ENCODE assay signal across 24 cellular contexts in the genomic region with DNA sequence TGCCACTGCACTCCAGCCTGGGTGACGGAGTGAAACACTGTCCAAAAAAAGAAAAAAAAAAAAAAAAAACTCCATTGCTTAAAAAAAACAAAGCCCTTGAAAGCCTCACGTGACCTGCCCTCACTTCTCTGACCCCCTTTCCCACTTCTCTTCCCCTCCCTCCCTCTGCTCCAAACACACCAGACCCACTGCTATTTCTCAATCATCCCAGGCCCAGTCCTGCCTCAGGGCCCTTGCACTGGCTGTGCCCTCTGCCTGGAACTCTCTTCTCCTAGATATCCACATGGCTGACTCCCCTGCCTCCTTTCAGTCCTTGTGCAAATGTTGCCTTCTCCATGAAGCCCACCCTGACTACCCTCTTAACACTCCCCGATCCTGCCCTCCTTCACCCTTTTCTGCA. TPM values are rescaled to one million over a fixed set of nuclear protein-coding genes. Genes with fewer than 3 reads are reported as not detected.
DNase-seq lines count a peak whose midpoint lies in the region; TF ChIP-seq lines count a peak whose summit lies in the region.
"Had no signal": no experiment of that assay in that cellular context is flagged by ENCODE, and none has a peak within 500 bp of the region (broad histone marks: within the 10 kb centered on the region; RNA-seq: fewer than 3 reads in every experiment).

No MANE protein-coding gene starts in this region.

- H3K36me3 Mint-ChIP-seq in CD14-positive monocyte, result no peaks in the 10 kb centered on the region
- H3K36me3 Mint-ChIP-seq in dendritic cell treated with granulocyte-macrophage colony-stimulating factor and Interleukin-4, amounts not matched to agents 40 ng/mL and 50 ng/mL, for 4 days (ENCODE audit: low read depth), result no peaks in the 10 kb centered on the region
- H3K36me3 Mint-ChIP-seq: CD4-positive, CD25-positive, alpha-beta regulatory T cell had no signal

- H3K9me2 ChIP-seq in GM23248 (ENCODE audit: insufficient read depth), result no peaks in the 10 kb centered on the region
- H3K9me2 ChIP-seq: SK-N-SH had no signal

- TF ChIP-seq POLR2A in NB4 (IDR thresholded peaks at IDR 0.05; ENCODE audit: extremely low read depth, insufficient read length) (no peak), suprapubic skin (IDR thresholded peaks at IDR 0.05) (no peak)

- peak overlapping the region; percentile 0 to 98 (median 97) for H3K27ac Mint-ChIP-seq in CD14-positive monocyte
- H3K27ac Mint-ChIP-seq in dendritic cell treated with granulocyte-macrophage colony-stimulating factor and Interleukin-4, amounts not matched to agents 40 ng/mL and 50 ng/mL, for 4 days, result peak overlapping the region; percentile 92
- H3K27ac Mint-ChIP-seq: CD4-positive, CD25-positive, alpha-beta regulatory T cell; GM23338 had no signal

- no peak for TF ChIP-seq EP300 in suprapubic skin (IDR thresholded peaks at IDR 0.05)

- H3K36me3 ChIP-seq in suprapubic skin (no peaks in the 10 kb centered on the region), GM23248 (ENCODE audit: low read depth) (no peaks in the 10 kb centered on the region)
- H3K36me3 ChIP-seq: BE2C, HAP-1 had no signal

- H3K4me3 ChIP-seq in NB4 (ENCODE audit: low read depth, low read length) (no peak overlapping the region), suprapubic skin (no peak overlapping the region), GM23248 (no peak overlapping the region)
- H3K4me3 ChIP-seq: GM23338, HAP-1 had no signal

- no peaks in the 10 kb centered on the region for H3K9me3 ChIP-seq in suprapubic skin
- no peaks in the 10 kb centered on the region for H3K9me3 ChIP-seq in GM23248 (ENCODE audit: low read depth)
- H3K9me3 ChIP-seq: BE2C, HAP-1, SK-N-SH had no signal

- H3K4me1 ChIP-seq in suprapubic skin (no peaks in the 10 kb centered on the region), GM23248 (ENCODE audit: insufficient read depth) (no peaks in the 10 kb centered on the region)
- H3K4me1 ChIP-seq: BE2C had no signal

- peaks cover 4% of the 10 kb centered on the region for H3K27me3 ChIP-seq in suprapubic skin
- peaks cover 16% of the 10 kb centered on the region for H3K27me3 ChIP-seq in GM23248 (replicated peaks; ENCODE audit: insufficient read depth)
- H3K27me3 ChIP-seq: BE2C had no signal

- H4K20me1 ChIP-seq in GM23248 (ENCODE audit: insufficient read depth), result no peaks in the 10 kb centered on the region

- no peak overlapping the region for H3K9ac ChIP-seq in GM23248
- H3K9ac ChIP-seq: SK-N-SH had no signal

- peaks cover 55% of the 10 kb centered on the region for H3K4me1 Mint-ChIP-seq in CD14-positive monocyte
- peaks cover 66% of the 10 kb centered on the region for H3K4me1 Mint-ChIP-seq in dendritic cell treated with granulocyte-macrophage colony-stimulating factor and Interleukin-4, amounts not matched to agents 40 ng/mL and 50 ng/mL, for 4 days (ENCODE audit: low read depth)

- DNase-seq in SIG-M5 treated with dmso at 0.1 percent for 504 hours (lab: John Stamatoyannopoulos, UW; ENCODE audit: unreplicated experiment), result peak; percentile 13
- no peak for DNase-seq in SIG-M5 (lab: John Stamatoyannopoulos, UW)
- DNase-seq in CD14-positive monocyte (ENCODE audit: low spot score), result no peak
- peak; percentile 22 for DNase-seq in NB4 (ENCODE audit: low read depth)
- DNase-seq in suprapubic skin (ENCODE audit: low spot score in 2 of 2), result no peak
- DNase-seq in NCI-H748 treated with DMSO at 0.1 percent for 48 hours (lab: John Stamatoyannopoulos, UW), result no peak
- DNase-seq in GM23248, result no peak
- DNase-seq: 8988T; ACHN; BE2C; CD4-positive, CD25-positive, alpha-beta regulatory T cell; IMR-90; NCI-H1417; NCI-H1694; NCI-H2029 treated with DMSO at 0.1 percent for 48 hours; NCI-H446 treated with DMSO at 0.1 percent for 48 hours; NCI-H526; SHP77 treated with DMSO at 0.1 percent for 48 hours; SK-N-SH; SW 1271 had no signal

- H2AFZ ChIP-seq in GM23248, result no peak overlapping the region

- no peak overlapping the region for H3K4me3 Mint-ChIP-seq in CD14-positive monocyte
- H3K4me3 Mint-ChIP-seq in dendritic cell treated with granulocyte-macrophage colony-stimulating factor and Interleukin-4, amounts not matched to agents 40 ng/mL and 50 ng/mL, for 4 days, result no peak overlapping the region
- H3K4me3 Mint-ChIP-seq: CD4-positive, CD25-positive, alpha-beta regulatory T cell; GM23338 had no signal

- no peaks in the 10 kb centered on the region for H3F3A ChIP-seq in GM23248 (ENCODE audit: insufficient read depth)

- 84% methylated on average over 3 of the region's 3 CpGs for WGBS in suprapubic skin
- WGBS in GM23248 (ENCODE audit: low coverage in 1 of 2, low lambda C conversion rate in 2 of 2, missing lambda C conversion rate in 2 of 2), 2 experiments, result 79 to 82% methylated on average over 1 to 3 of the region's 3 CpGs

- no peak overlapping the region for H3K27ac ChIP-seq in suprapubic skin
- H3K27ac ChIP-seq in GM23248, result no peak overlapping the region
- H3K27ac ChIP-seq: RWPE1 had no signal

- H3K4me2 ChIP-seq in GM23248 (ENCODE audit: unreplicated experiment), result no peak overlapping the region
- H3K4me2 ChIP-seq: GM23338, SK-N-SH had no signal

- H3K27me3 Mint-ChIP-seq in CD14-positive monocyte (ENCODE audit: low read depth in 3 of 3), result peaks cover 0 to 2% (median 1%) of the 10 kb centered on the region in 3 donors
- H3K27me3 Mint-ChIP-seq in dendritic cell treated with granulocyte-macrophage colony-stimulating factor and Interleukin-4, amounts not matched to agents 40 ng/mL and 50 ng/mL, for 4 days, result peaks cover 3% of the 10 kb centered on the region

- intact Hi-C loops in CD14-positive monocyte (cut with micrococcal nuclease), result no loop called here
- intact Hi-C loops in dendritic cell treated with granulocyte-macrophage colony-stimulating factor and Interleukin-4, amounts not matched to agents 40 ng/mL and 50 ng/mL, for 4 days (cut with micrococcal nuclease), result loop anchor here (5.0 kb wide), 1 partner anchor 45 kb away; a partner anchor contains a TSS

- H3K9me3 Mint-ChIP-seq in CD14-positive monocyte, result peaks cover 0 to 3% (median 1%) of the 10 kb centered on the region in 7 donors
- no peaks in the 10 kb centered on the region for H3K9me3 Mint-ChIP-seq in dendritic cell treated with granulocyte-macrophage colony-stimulating factor and Interleukin-4, amounts not matched to agents 40 ng/mL and 50 ng/mL, for 4 days
- H3K9me3 Mint-ChIP-seq: GM23338 had no signal

- no peaks in the 10 kb centered on the region for H3K79me2 ChIP-seq in GM23248 (ENCODE audit: insufficient read depth)

- no peak for TF ChIP-seq CTCF in CD14-positive monocyte (IDR thresholded peaks at IDR 0.05)
- no peak for TF ChIP-seq CTCF in NB4 (IDR thresholded peaks at IDR 0.05; ENCODE audit: low read depth, low read length)
- no peak for TF ChIP-seq CTCF in suprapubic skin (IDR thresholded peaks at IDR 0.05)

- in situ Hi-C loops in GM23248 (cut with MboI), result no loop called here

RNA-seq across cellular contexts. Expression of a gene that starts 45.3 kb away (rescaled TPM):
- polyA plus RNA-seq in CD14-positive monocyte, result 10 to 100 TPM; 49.4 to 61.4 TPM
- total RNA-seq in suprapubic skin, result 100 to 1,000 TPM in 3 of 4 donors, 10 to 100 TPM in 1; 92.7 to 287 (median 156) TPM
- 36.0 and 50.0 TPM in 2 replicates for total RNA-seq in GM23248 (2014; rRNA removed; shearing (Covaris generic))
- 128 TPM in 2 replicates for polyA plus RNA-seq in GM23248 (2016; fragmentation: Nextera tagmentation; extraction: Ambion mirVana)

Comparison
In these comparisons a context has a peak if more than half of its experiments do, and no peak if none do; other contexts are left out.
1. DNase-seq: peak in SIG-M5 treated with dmso at 0.1 percent for 504 hours (single experiment) and NB4 (single experiment); none in SIG-M5 (single experiment), CD14-positive monocyte (single experiment), suprapubic skin (0 of 2), NCI-H748 treated with DMSO at 0.1 percent for 48 hours (single experiment) and GM23248 (single experiment).